In genomic region chr10:116043304-116043703, GRCh38 we compare ENCODE assay signal across 25 cellular contexts.
"Had no signal": no experiment of that assay in that cellular context is flagged by ENCODE, and none has a peak within 500 bp of the region (broad histone marks: within the 10 kb centered on the region; RNA-seq: fewer than 3 reads in every experiment).

No MANE protein-coding gene starts in this region.

- H3K4me3 ChIP-seq: colonic mucosa, coronary artery, dorsolateral prefrontal cortex, esophagus muscularis mucosa, esophagus squamous epithelium, gastrocnemius medialis, gastroesophageal sphincter, heart left ventricle, heart right ventricle, hepatocyte had no signal

- H3K36me3 ChIP-seq: colonic mucosa, esophagus muscularis mucosa, esophagus squamous epithelium, gastrocnemius medialis, gastroesophageal sphincter, heart left ventricle, heart right ventricle had no signal

- H3K4me2 ChIP-seq: hepatocyte had no signal

- H3K27me3 Mint-ChIP-seq: dendritic cell treated with granulocyte-macrophage colony-stimulating factor and Interleukin-4, amounts not matched to agents 40 ng/mL and 50 ng/mL, for 4 days; effector memory CD8-positive, alpha-beta T cell had no signal

- H3K9me3 Mint-ChIP-seq: dendritic cell treated with granulocyte-macrophage colony-stimulating factor and Interleukin-4, amounts not matched to agents 40 ng/mL and 50 ng/mL, for 4 days; endodermal cell had no signal

- H3K27ac ChIP-seq: colonic mucosa, coronary artery, dorsolateral prefrontal cortex, epithelial cell of prostate, esophagus muscularis mucosa, esophagus squamous epithelium, foreskin keratinocyte, gastrocnemius medialis, gastroesophageal sphincter, heart left ventricle, heart right ventricle, hepatocyte had no signal

- ATAC-seq: effector memory CD8-positive, alpha-beta T cell; esophagus mucosa; foreskin keratinocyte; gastrocnemius medialis; gastroesophageal sphincter; heart left ventricle; heart right ventricle had no signal

- H3K27me3 ChIP-seq: colonic mucosa, esophagus muscularis mucosa, esophagus squamous epithelium, foreskin keratinocyte, gastrocnemius medialis, gastroesophageal sphincter, heart left ventricle, heart right ventricle, hepatocyte had no signal

- H3K27ac Mint-ChIP-seq: dendritic cell treated with granulocyte-macrophage colony-stimulating factor and Interleukin-4, amounts not matched to agents 40 ng/mL and 50 ng/mL, for 4 days; effector memory CD8-positive, alpha-beta T cell; endodermal cell had no signal

- DNase-seq: colonic mucosa; cortex of kidney; dorsolateral prefrontal cortex; effector CD4-positive, alpha-beta T cell; effector CD8-positive, alpha-beta T cell; effector memory CD4-positive, alpha-beta T cell; effector memory CD8-positive, alpha-beta T cell; endodermal cell; erythroblast; esophagus squamous epithelium; foreskin fibroblast; foreskin keratinocyte; foreskin melanocyte; gastrocnemius medialis; glutamatergic neuron; head of caudate nucleus; heart left ventricle; heart right ventricle had no signal

- H3K4me3 Mint-ChIP-seq: dendritic cell treated with granulocyte-macrophage colony-stimulating factor and Interleukin-4, amounts not matched to agents 40 ng/mL and 50 ng/mL, for 4 days; effector memory CD8-positive, alpha-beta T cell; endodermal cell had no signal

- H2AFZ ChIP-seq: hepatocyte had no signal

- H3K4me1 ChIP-seq: colonic mucosa, foreskin keratinocyte had no signal

- H3K9me3 ChIP-seq: colonic mucosa, esophagus muscularis mucosa, esophagus squamous epithelium, gastroesophageal sphincter, heart left ventricle, heart right ventricle had no signal

- H3K79me2 ChIP-seq: hepatocyte had no signal
